ENCODE assay signal across 10 cellular contexts in genomic region chr17:7840441-7840840, GRCh38. TPM values are rescaled to one million over a fixed set of nuclear protein-coding genes. Genes with fewer than 3 reads are reported as not detected.
DNase-seq lines count a peak whose midpoint lies in the region; ATAC-seq and TF ChIP-seq lines count a peak whose summit lies in the region.
"Had no signal": no experiment of that assay in that cellular context is flagged by ENCODE, and none has a peak within 500 bp of the region (broad histone marks: within the 10 kb centered on the region; RNA-seq: fewer than 3 reads in every experiment).

No MANE protein-coding gene starts in this region.

- H3K9me3 Mint-ChIP-seq in activated naive CD8-positive, alpha-beta T cell treated with anti-CD3 and anti-CD28 coated beads, Interleukin-2, amount 10 ng/mL, durations not matched to agents 7 days and 5 days = no peaks in the 10 kb centered on the region

- H3K4me3 ChIP-seq in right atrium auricular region = no peak overlapping the region
- H3K4me3 ChIP-seq in mononuclear cell (ENCODE audit: low read length) = peak overlapping the region; percentile 6
- H3K4me3 ChIP-seq in upper lobe of right lung = no peak overlapping the region

- DNase-seq in right atrium auricular region (ENCODE audit: low spot score) (no peak), cardiac septum (ENCODE audit: low spot score) (no peak), upper lobe of right lung (no peak), NCI-H526 (lab: John Stamatoyannopoulos, UW) (no peak), GF-D8 (lab: John Stamatoyannopoulos, UW) (no peak), putamen (ENCODE audit: low spot score) (no peak)
- no peak for DNase-seq in activated naive CD8-positive, alpha-beta T cell treated with anti-CD3 and anti-CD28 coated beads, Interleukin-2, amount 10 ng/mL, durations not matched to agents 7 days and 5 days
- DNase-seq: NCI-H1092 had no signal

- H3K27ac ChIP-seq in right atrium auricular region (peak overlapping the region; percentile 98 to 100), upper lobe of right lung (peak overlapping the region; percentile 97)

- H3K27me3 ChIP-seq in right atrium auricular region = no peaks in the 10 kb centered on the region
- H3K27me3 ChIP-seq in mononuclear cell (ENCODE audit: insufficient read depth, low read length) = no peaks in the 10 kb centered on the region
- no peaks in the 10 kb centered on the region for H3K27me3 ChIP-seq in upper lobe of right lung

- H3K4me1 Mint-ChIP-seq in activated naive CD8-positive, alpha-beta T cell treated with anti-CD3 and anti-CD28 coated beads, Interleukin-2, amount 10 ng/mL, durations not matched to agents 7 days and 5 days = peaks cover 54% of the 10 kb centered on the region

- no peaks in the 10 kb centered on the region for H3K36me3 Mint-ChIP-seq in activated naive CD8-positive, alpha-beta T cell treated with anti-CD3 and anti-CD28 coated beads, Interleukin-2, amount 10 ng/mL, durations not matched to agents 7 days and 5 days

- no peaks in the 10 kb centered on the region for H3K27me3 Mint-ChIP-seq in activated naive CD8-positive, alpha-beta T cell treated with anti-CD3 and anti-CD28 coated beads, Interleukin-2, amount 10 ng/mL, durations not matched to agents 7 days and 5 days

- intact Hi-C loops in cardiac septum (cut with DNase I) = loop anchor here (5.0 kb wide), 1 partner anchor 47 kb away; the partner anchor contains the start of gene CHD3
- intact Hi-C loops in upper lobe of right lung (cut with DNase I) = no loop called here

- POLR2A ChIA-PET in activated naive CD8-positive, alpha-beta T cell treated with anti-CD3 and anti-CD28 coated beads, Interleukin-2, amount 10 ng/mL, durations not matched to agents 7 days and 5 days (lab: Charles Lee) = interaction anchor here (1.3 kb wide), 1 partner anchor 11 kb away, joined by 3 read pairs; no protein-coding TSS in a partner anchor

- no peaks in the 10 kb centered on the region for H3K36me3 ChIP-seq in right atrium auricular region
- H3K36me3 ChIP-seq in upper lobe of right lung = peaks cover 7% of the 10 kb centered on the region

- no peak overlapping the region for H3K27ac Mint-ChIP-seq in activated naive CD8-positive, alpha-beta T cell treated with anti-CD3 and anti-CD28 coated beads, Interleukin-2, amount 10 ng/mL, durations not matched to agents 7 days and 5 days

- H3K4me1 ChIP-seq in right atrium auricular region (peaks cover 0 to 63% of the 10 kb centered on the region in 2 donors), mononuclear cell (ENCODE audit: insufficient read depth, low read length) (peaks cover 75% of the 10 kb centered on the region), upper lobe of right lung (peaks cover 51% of the 10 kb centered on the region)

- TF ChIP-seq CTCF in right atrium auricular region (IDR thresholded peaks at IDR 0.05) (no peak), upper lobe of right lung (IDR thresholded peaks at IDR 0.05) (no peak)

- H3K9me3 ChIP-seq in right atrium auricular region = no peaks in the 10 kb centered on the region
- no peaks in the 10 kb centered on the region for H3K9me3 ChIP-seq in mononuclear cell (ENCODE audit: low read depth, low read length)
- H3K9me3 ChIP-seq in upper lobe of right lung = no peaks in the 10 kb centered on the region

- ATAC-seq in activated naive CD8-positive, alpha-beta T cell treated with anti-CD3 and anti-CD28 coated beads, Interleukin-2, amount 10 ng/mL, durations not matched to agents 7 days and 5 days (ENCODE audit: low read depth) = no peak
- no peak for ATAC-seq in upper lobe of right lung

- H3K4me3 Mint-ChIP-seq in activated naive CD8-positive, alpha-beta T cell treated with anti-CD3 and anti-CD28 coated beads, Interleukin-2, amount 10 ng/mL, durations not matched to agents 7 days and 5 days = peak overlapping the region; percentile 100

RNA-seq across cellular contexts. Expression of gene KDM6B, which starts 6.4 kb away (rescaled TPM):
- 10 to 100 TPM; 11.0 to 11.1 TPM for total RNA-seq in right atrium auricular region
- total RNA-seq in cardiac septum = 22.1 TPM
- total RNA-seq in activated naive CD8-positive, alpha-beta T cell treated with anti-CD3 and anti-CD28 coated beads, Interleukin-2, amount 10 ng/mL, durations not matched to agents 7 days and 5 days = 10 to 100 TPM; 43.4 to 50.9 TPM
- 88.1 TPM for total RNA-seq in mononuclear cell
- 48.3 TPM for total RNA-seq in upper lobe of right lung

RNA-seq across cellular contexts. Expression of gene TMEM88, which starts 14.4 kb away (rescaled TPM):
- 10 to 100 TPM; 42.5 to 53.2 TPM for total RNA-seq in right atrium auricular region
- total RNA-seq in cardiac septum = 14.7 TPM
- total RNA-seq in activated naive CD8-positive, alpha-beta T cell treated with anti-CD3 and anti-CD28 coated beads, Interleukin-2, amount 10 ng/mL, durations not matched to agents 7 days and 5 days = 1 to 10 TPM; 2.9 to 3.7 TPM
- total RNA-seq in mononuclear cell = 8.5 TPM
- 10.7 TPM for total RNA-seq in upper lobe of right lung
- total RNA-seq: bronchial epithelial cell had no signal

RNA-seq across cellular contexts. Expression of gene NAA38, which starts 16.9 kb away (rescaled TPM):
- total RNA-seq in right atrium auricular region (10 to 100 TPM; 77.1 to 85.0 TPM), cardiac septum (68.8 TPM), mononuclear cell (14.0 TPM), upper lobe of right lung (58.7 TPM)
- total RNA-seq in activated naive CD8-positive, alpha-beta T cell treated with anti-CD3 and anti-CD28 coated beads, Interleukin-2, amount 10 ng/mL, durations not matched to agents 7 days and 5 days = 10 to 100 TPM; 62.1 to 71.7 TPM

RNA-seq across cellular contexts. Expression of gene CYB5D1, which starts 17.4 kb away (rescaled TPM):
- total RNA-seq in right atrium auricular region = 1 to 10 TPM; 5.1 to 6.8 TPM
- total RNA-seq in cardiac septum = 12.2 TPM
- 1 to 10 TPM; 7.3 to 7.9 TPM for total RNA-seq in activated naive CD8-positive, alpha-beta T cell treated with anti-CD3 and anti-CD28 coated beads, Interleukin-2, amount 10 ng/mL, durations not matched to agents 7 days and 5 days
- total RNA-seq in mononuclear cell = 8.8 TPM
- total RNA-seq in upper lobe of right lung = 7.2 TPM

RNA-seq across cellular contexts. Expression of gene CHD3, which starts 48.1 kb away (rescaled TPM):
- total RNA-seq in right atrium auricular region = 10 to 100 TPM; 17.6 to 44.7 TPM
- total RNA-seq in cardiac septum = 14.2 TPM
- 100 to 1,000 TPM; 194 to 199 TPM for total RNA-seq in activated naive CD8-positive, alpha-beta T cell treated with anti-CD3 and anti-CD28 coated beads, Interleukin-2, amount 10 ng/mL, durations not matched to agents 7 days and 5 days
- 96.4 TPM for total RNA-seq in mononuclear cell
- total RNA-seq in upper lobe of right lung = 93.0 TPM
